ENCODE assay signal across 14 cellular contexts in the genomic region with DNA sequence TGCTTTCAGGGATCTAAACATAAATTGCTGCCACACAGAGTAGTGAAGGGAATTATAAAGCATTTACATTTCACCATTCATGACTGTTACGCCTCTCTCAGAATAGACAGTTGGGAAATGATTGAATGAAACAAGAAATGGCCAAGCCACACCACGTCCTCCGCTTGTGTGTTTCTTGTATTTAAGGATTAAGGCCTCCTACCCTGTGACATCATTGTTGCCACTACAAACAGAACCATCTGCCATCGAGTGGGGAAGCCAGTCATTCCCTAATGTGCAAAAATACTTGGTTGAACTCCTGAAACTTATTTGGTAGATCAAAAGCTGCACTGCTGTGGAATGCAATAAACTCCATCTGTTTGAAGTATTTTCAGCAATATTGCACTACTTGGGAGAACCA.
DNase-seq lines count a peak whose midpoint lies in the region; ATAC-seq and TF ChIP-seq lines count a peak whose summit lies in the region.
"Had no signal": no experiment of that assay in that cellular context is flagged by ENCODE, and none has a peak within 500 bp of the region (broad histone marks: within the 10 kb centered on the region; RNA-seq: fewer than 3 reads in every experiment).

No MANE protein-coding gene starts in this region.

- H3K27ac Mint-ChIP-seq in Caco-2 (ENCODE audit: unreplicated experiment) (no peak overlapping the region), immature natural killer cell (no peak overlapping the region)
- H3K27ac Mint-ChIP-seq: activated naive CD4-positive, alpha-beta T cell treated with anti-CD3 and anti-CD28 coated beads, Interleukin-2, amount 10 ng/mL, durations not matched to agents 7 days and 5 days had no signal

- H3K27me3 Mint-ChIP-seq in Caco-2 (ENCODE audit: insufficient read depth, unreplicated experiment) (no peaks in the 10 kb centered on the region), immature natural killer cell (ENCODE audit: low read depth in 3 of 3) (no peaks in the 10 kb centered on the region)
- H3K27me3 Mint-ChIP-seq: activated naive CD4-positive, alpha-beta T cell treated with anti-CD3 and anti-CD28 coated beads, Interleukin-2, amount 10 ng/mL, durations not matched to agents 7 days and 5 days; CD4-positive, CD25-positive, alpha-beta regulatory T cell had no signal

- POLR2A ChIA-PET in AG04449 (lab: Yijun Ruan, JAX): interaction anchor here (0.7 to 3.3 kb wide), 7 partner anchors 22 to 176 kb away, joined by 3 to 18 read pairs (median 4); no protein-coding TSS in a partner anchor
- POLR2A ChIA-PET in Caco-2 (lab: Charles Lee): no interaction called here

- no TSS peak for BruUV-seq in Caco-2 (replicated peaks; lab: Mats Ljungman, UMichigan)

- ATAC-seq in mucosa of descending colon: peak; percentile 28
- no peak for ATAC-seq in HG03439 (IDR thresholded peaks at IDR 0.05; ENCODE audit: unreplicated experiment)

- no peak overlapping the region for H3K4me3 Mint-ChIP-seq in Caco-2 (ENCODE audit: unreplicated experiment)
- H3K4me3 Mint-ChIP-seq in immature natural killer cell: no peak overlapping the region
- H3K4me3 Mint-ChIP-seq: activated naive CD4-positive, alpha-beta T cell treated with anti-CD3 and anti-CD28 coated beads, Interleukin-2, amount 10 ng/mL, durations not matched to agents 7 days and 5 days; CD4-positive, CD25-positive, alpha-beta regulatory T cell had no signal

- H3K4me1 Mint-ChIP-seq in Caco-2 (ENCODE audit: low read depth, unreplicated experiment) (no peaks in the 10 kb centered on the region), immature natural killer cell (no peaks in the 10 kb centered on the region)
- H3K4me1 Mint-ChIP-seq: activated naive CD4-positive, alpha-beta T cell treated with anti-CD3 and anti-CD28 coated beads, Interleukin-2, amount 10 ng/mL, durations not matched to agents 7 days and 5 days had no signal

- intact Hi-C loops in mucosa of descending colon (cut with DNase I, micrococcal nuclease) (loop anchor here in 1 of 2 donors (5.0 kb wide), 1 partner anchor 36 kb away; no protein-coding TSS in a partner anchor), Caco-2 (cut with micrococcal nuclease; ENCODE audit: unreplicated experiment) (no loop called here)

- H3K9me3 Mint-ChIP-seq in Caco-2 (ENCODE audit: unreplicated experiment) (no peaks in the 10 kb centered on the region), immature natural killer cell (peaks cover 0 to 1% (median 0%) of the 10 kb centered on the region in 6 donors)
- H3K9me3 Mint-ChIP-seq: activated naive CD4-positive, alpha-beta T cell treated with anti-CD3 and anti-CD28 coated beads, Interleukin-2, amount 10 ng/mL, durations not matched to agents 7 days and 5 days had no signal

- H3K36me3 ChIP-seq in mucosa of descending colon (ENCODE audit: low read depth) (no peaks in the 10 kb centered on the region), Caco-2 (ENCODE audit: control insufficient read depth, insufficient read depth, low read length) (no peaks in the 10 kb centered on the region)

- H3K4me3 ChIP-seq in AG04449 (ENCODE audit: low read depth, low read length) (peak overlapping the region; percentile 6; the same call in 1 of the 2 replicates), mucosa of descending colon (no peak overlapping the region), Caco-2 (ENCODE audit: low read depth, low read length) (no peak overlapping the region)
- H3K4me3 ChIP-seq: lung had no signal

- no peaks in the 10 kb centered on the region for H3K4me1 ChIP-seq in mucosa of descending colon (ENCODE audit: low read depth)
- H3K4me1 ChIP-seq in Caco-2: peaks cover 4% of the 10 kb centered on the region; the same call in 1 of the 2 replicates

- H3K36me3 Mint-ChIP-seq in Caco-2 (ENCODE audit: insufficient read depth, unreplicated experiment) (no peaks in the 10 kb centered on the region), immature natural killer cell (no peaks in the 10 kb centered on the region)
- H3K36me3 Mint-ChIP-seq: activated naive CD4-positive, alpha-beta T cell treated with anti-CD3 and anti-CD28 coated beads, Interleukin-2, amount 10 ng/mL, durations not matched to agents 7 days and 5 days; CD4-positive, CD25-positive, alpha-beta regulatory T cell had no signal

- no peak for DNase-seq in AG04449 (ENCODE audit: low read depth, low spot score)
- DNase-seq in M059J (ENCODE audit: low read depth): peak; percentile 68
- DNase-seq in cerebellar cortex (ENCODE audit: low spot score): peak; percentile 70
- no peak for DNase-seq in mucosa of descending colon
- DNase-seq in Caco-2: no peak
- DNase-seq in immature natural killer cell: no peak
- no peak for DNase-seq in NCI-H774 (lab: John Stamatoyannopoulos, UW)
- DNase-seq: activated CD4-positive, CD25-positive, alpha-beta regulatory T cell; activated naive CD4-positive, alpha-beta T cell treated with anti-CD3 and anti-CD28 coated beads, Interleukin-2, amount 10 ng/mL, durations not matched to agents 7 days and 5 days; CD4-positive, CD25-positive, alpha-beta regulatory T cell; Karpas-422; small intestine had no signal

- H3K9me3 ChIP-seq in mucosa of descending colon (no peaks in the 10 kb centered on the region), Caco-2 (no peaks in the 10 kb centered on the region)

- H3K27me3 ChIP-seq in Caco-2 (replicated peaks; ENCODE audit: control insufficient read depth, insufficient read depth, low read length): no peaks in the 10 kb centered on the region

- TF ChIP-seq CTCF in AG04449 (IDR thresholded peaks at IDR 0.05; ENCODE audit: insufficient read depth, low read length, missing control alignments) (no peak), mucosa of descending colon (IDR thresholded peaks at IDR 0.05) (no peak), Caco-2 (IDR thresholded peaks at IDR 0.05; ENCODE audit: insufficient read depth in 1 of 2, low read depth in 1 of 2, low read length in 1 of 2, severe bottlenecking in 1 of 2, unreplicated experiment in 1 of 2) (no peak)

- CTCF ChIA-PET in AG04449 (lab: Yijun Ruan, JAX) (interaction anchor here (1.1 kb wide), 2 partner anchors 13 to 319 kb away, joined by 3 read pairs; no protein-coding TSS in a partner anchor), Caco-2 (lab: Charles Lee) (no interaction called here)

Comparison
In these comparisons a context has a peak if more than half of its experiments do, and no peak if none do; other contexts are left out.
1. DNase-seq: peak in M059J (single experiment) and cerebellar cortex (single experiment); none in AG04449 (single experiment), mucosa of descending colon (0 of 3), Caco-2 (0 of 2), immature natural killer cell (0 of 3) and NCI-H774 (single experiment).